ENCODE assay signal across 8 cellular contexts in the genomic region with DNA sequence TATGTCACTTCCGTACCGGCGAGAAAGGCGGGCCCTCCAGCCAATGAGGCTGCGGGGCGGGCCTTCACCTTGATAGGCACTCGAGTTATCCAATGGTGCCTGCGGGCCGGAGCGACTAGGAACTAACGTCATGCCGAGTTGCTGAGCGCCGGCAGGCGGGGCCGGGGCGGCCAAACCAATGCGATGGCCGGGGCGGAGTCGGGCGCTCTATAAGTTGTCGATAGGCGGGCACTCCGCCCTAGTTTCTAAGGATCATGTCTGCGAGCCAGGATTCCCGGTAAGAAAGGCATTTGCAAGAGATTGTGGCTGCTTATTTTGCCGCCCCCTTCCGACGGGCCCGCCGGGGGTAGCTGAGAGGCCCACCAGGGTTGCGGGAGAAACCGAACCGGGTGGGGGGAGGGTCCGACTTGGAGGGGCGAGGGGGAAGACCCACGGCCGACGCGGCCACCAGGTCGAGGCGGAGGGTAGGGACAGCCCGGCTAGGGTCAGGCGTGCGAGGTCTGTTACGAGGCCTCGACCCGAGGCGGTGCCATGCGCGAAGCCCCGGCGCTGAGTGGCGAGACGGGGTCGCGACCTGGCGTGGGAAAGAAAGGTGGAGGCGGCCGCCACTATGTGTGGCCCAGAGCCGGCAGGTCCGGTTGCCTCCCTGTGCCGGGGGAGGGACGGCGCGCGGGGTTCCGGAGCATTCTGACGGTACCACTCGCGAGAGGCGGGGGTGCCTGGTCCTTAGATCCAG. TPM values are rescaled to one million over a fixed set of nuclear protein-coding genes. Genes with fewer than 3 reads are reported as not detected.
DNase-seq lines count a peak whose midpoint lies in the region; ATAC-seq and TF ChIP-seq lines count a peak whose summit lies in the region.

No MANE protein-coding gene starts in this region.

- H3K27ac ChIP-seq in ovary (peak overlapping the region; percentile 94 to 97), upper lobe of left lung (peak overlapping the region; percentile 97 to 100 (median 98))

- H3K36me3 ChIP-seq in ovary (no peaks in the 10 kb centered on the region), upper lobe of left lung (peaks cover 36 to 65% (median 58%) of the 10 kb centered on the region in 4 donors)

- peak overlapping the region; percentile 100 for H3K4me3 ChIP-seq in ovary
- peak overlapping the region; percentile 75 to 100 (median 82) for H3K4me3 ChIP-seq in upper lobe of left lung

- DNase-seq in GM03348 (ENCODE audit: low spot score) = peak; percentile 99
- peak; percentile 95 for DNase-seq in NCI-H128 (lab: John Stamatoyannopoulos, UW; ENCODE audit: unreplicated experiment)
- peak; percentile 98 for DNase-seq in SW 1271 (lab: John Stamatoyannopoulos, UW)
- peak; percentile 98 for DNase-seq in activated naive CD8-positive, alpha-beta T cell treated with anti-CD3 and anti-CD28 coated beads, Interleukin-2, amount 50 U/mL, for 16 hours (ENCODE audit: low read depth, low spot score)
- peak; percentile 99 for DNase-seq in Right ventricle myocardium inferior (ENCODE audit: missing footprints)
- DNase-seq in ovary = peak; percentile 99 to 100 (median 100)
- DNase-seq in upper lobe of left lung = peak; percentile 99

- intact Hi-C loops in Right ventricle myocardium inferior (cut with DNase I) (loop anchor here (5.0 to 10.0 kb wide), 2 partner anchors 180 to 282 kb away; a partner anchor contains a TSS), ovary (cut with DNase I) (loop anchor here in 1 of 4 donors (5.0 kb wide), 2 partner anchors 115 to 265 kb away; a partner anchor contains a TSS)

- peak in 1 of 3 donors; percentile 37 for TF ChIP-seq CTCF in ovary (IDR thresholded peaks at IDR 0.05)
- peak in 3 of 6 experiments; percentile 8 to 27 (median 25) for TF ChIP-seq CTCF in upper lobe of left lung (IDR thresholded peaks at IDR 0.05)

- TF ChIP-seq POLR2A in ovary (IDR thresholded peaks at IDR 0.05) (peak; percentile 96), upper lobe of left lung (IDR thresholded peaks at IDR 0.05) (peak; percentile 87 to 99 (median 97))

- ATAC-seq in HG02588 (IDR thresholded peaks at IDR 0.05; ENCODE audit: unreplicated experiment) = peak; percentile 80
- peak; percentile 96 for ATAC-seq in Right ventricle myocardium inferior
- peak; percentile 96 to 97 for ATAC-seq in upper lobe of left lung (ENCODE audit: low FRiP score in 2 of 2)

- WGBS in ovary, 3 donors = 0 to 1% (median 1%) methylated on average over 58 to 73 of the region's 73 CpGs
- 0% methylated on average over 33 to 41 of the region's 73 CpGs for WGBS in upper lobe of left lung, 2 donors

- H3K9me3 ChIP-seq in ovary = no peaks in the 10 kb centered on the region
- no peaks in the 10 kb centered on the region for H3K9me3 ChIP-seq in upper lobe of left lung

- TF ChIP-seq EP300 in ovary (IDR thresholded peaks at IDR 0.05) = peak; percentile 74
- no peak for TF ChIP-seq EP300 in upper lobe of left lung (IDR thresholded peaks at IDR 0.05)

- H3K4me1 ChIP-seq in ovary (ENCODE audit: insufficient read depth) (peaks cover 3% of the 10 kb centered on the region), upper lobe of left lung (peaks cover 31 to 45% (median 42%) of the 10 kb centered on the region in 4 donors)

- H3K27me3 ChIP-seq in ovary (no peaks in the 10 kb centered on the region), upper lobe of left lung (no peaks in the 10 kb centered on the region)

RNA-seq across cellular contexts. Expression of a gene that starts 6.7 kb away (rescaled TPM):
- total RNA-seq in Right ventricle myocardium inferior = 40.4 TPM
- total RNA-seq in ovary = 10 to 100 TPM in 5 of 7 donors, 1 to 10 TPM in 2; 5.2 to 72.0 (median 14.8) TPM
- polyA plus RNA-seq in ovary = 100 to 1,000 TPM in 1 of 2 donors, 10 to 100 TPM in 1; 22.2 to 132 TPM
- total RNA-seq in upper lobe of left lung = 100 to 1,000 TPM in 5 of 6 donors, 10 to 100 TPM in 1; 76.5 to 500 (median 260) TPM

RNA-seq across cellular contexts. Expression of a gene that starts 10.9 kb away (rescaled TPM):
- total RNA-seq in Right ventricle myocardium inferior (32.0 TPM), ovary (10 to 100 TPM; 13.0 to 60.1 (median 19.6) TPM), upper lobe of left lung (100 to 1,000 TPM in 1 of 6 donors, 10 to 100 TPM in 5; 50.6 to 121 (median 56.2) TPM)
- polyA plus RNA-seq in ovary = 10 to 100 TPM; 26.2 to 87.9 TPM

RNA-seq across cellular contexts. Expression of a gene that starts 11.0 kb away (rescaled TPM):
- total RNA-seq in Right ventricle myocardium inferior (33.0 TPM), ovary (10 to 100 TPM; 31.2 to 44.2 (median 42.1) TPM), upper lobe of left lung (100 to 1,000 TPM in 1 of 6 donors, 10 to 100 TPM in 5; 54.2 to 108 (median 57.5) TPM)
- polyA plus RNA-seq in ovary = 100 to 1,000 TPM in 1 of 2 donors, 10 to 100 TPM in 1; 45.6 to 104 TPM

RNA-seq across cellular contexts. Expression of a gene that starts 14.2 kb away (rescaled TPM):
- total RNA-seq in Right ventricle myocardium inferior = 13.5 TPM
- total RNA-seq in ovary = 10 to 100 TPM; 10.4 to 38.8 (median 21.7) TPM
- 10 to 100 TPM; 16.9 to 33.1 TPM for polyA plus RNA-seq in ovary
- 100 to 1,000 TPM in 4 of 6 donors, 10 to 100 TPM in 2; 74.2 to 226 (median 129) TPM for total RNA-seq in upper lobe of left lung

RNA-seq across cellular contexts. Expression of a gene that starts 17.1 kb away (rescaled TPM):
- total RNA-seq in Right ventricle myocardium inferior (0.89 TPM), ovary (10 to 100 TPM in 3 of 7 donors, 1 to 10 TPM in 4; 5.0 to 17.3 (median 9.6) TPM), upper lobe of left lung (1 to 10 TPM in 1 of 6 donors, under 1 TPM in 2, not detected in 3; 0.63 to 1.5 (median 0.71) TPM)
- polyA plus RNA-seq in ovary = 10 to 100 TPM in 1 of 2 donors, 1 to 10 TPM in 1; 2.7 to 15.8 TPM

Comparison
In these comparisons a context has a peak if more than half of its experiments do, and no peak if none do; other contexts are left out.
1. Peak in every context shown above with its lines: DNase-seq, ATAC-seq, H3K4me3 ChIP-seq and H3K27ac ChIP-seq.